14 cellular contexts compared by ENCODE assay signal in genomic region chr9:110028281-110029075, GRCh38.
DNase-seq lines count a peak whose midpoint lies in the region; ATAC-seq, FAIRE-seq and TF ChIP-seq lines count a peak whose summit lies in the region.
"Had no signal": no experiment of that assay in that cellular context is flagged by ENCODE, and none has a peak within 500 bp of the region (broad histone marks: within the 10 kb centered on the region; RNA-seq: fewer than 3 reads in every experiment).

No MANE protein-coding gene starts in this region.

- H3K4me3 ChIP-seq in choroid plexus epithelial cell (ENCODE audit: low read depth, low read length) = no peak overlapping the region
- no peak overlapping the region for H3K4me3 ChIP-seq in keratinocyte (ENCODE audit: control insufficient read depth in 2 of 3, extremely low read depth in 1 of 3, insufficient read depth in 2 of 3, low read depth in 1 of 3, low read length in 3 of 3)
- H3K4me3 ChIP-seq in smooth muscle cell = no peak overlapping the region
- H3K4me3 ChIP-seq: testis had no signal

- H4K20me1 ChIP-seq in keratinocyte (ENCODE audit: control insufficient read depth, extremely low read depth, insufficient read depth, low read length) (no peaks in the 10 kb centered on the region), smooth muscle cell (ENCODE audit: low read depth) (no peaks in the 10 kb centered on the region)

- H2AFZ ChIP-seq in keratinocyte (ENCODE audit: control insufficient read depth, low read length) (no peak overlapping the region), smooth muscle cell (ENCODE audit: low read depth) (no peak overlapping the region)

- ATAC-seq in GM18520 (IDR thresholded peaks at IDR 0.05; ENCODE audit: unreplicated experiment) (no peak), HG03108 (IDR thresholded peaks at IDR 0.05; ENCODE audit: unreplicated experiment) (no peak)
- ATAC-seq: HCT116 had no signal

- no peak overlapping the region for H3K9ac ChIP-seq in keratinocyte (ENCODE audit: control insufficient read depth, extremely low read depth, insufficient read depth, low read length)
- no peak overlapping the region for H3K9ac ChIP-seq in smooth muscle cell (ENCODE audit: low read depth)

- no peak for FAIRE-seq in keratinocyte (lab: Jason Lieb, UNC)

- no peaks in the 10 kb centered on the region for H3K36me3 ChIP-seq in keratinocyte (ENCODE audit: control insufficient read depth in 2 of 2, extremely low read depth in 1 of 2, insufficient read depth in 2 of 2, low read length in 2 of 2)
- no peaks in the 10 kb centered on the region for H3K36me3 ChIP-seq in smooth muscle cell (ENCODE audit: low read depth)

- H3K4me1 ChIP-seq in keratinocyte (ENCODE audit: control insufficient read depth, extremely low read depth, insufficient read depth, low read length) (peaks cover 39% of the 10 kb centered on the region), smooth muscle cell (ENCODE audit: low read depth) (peaks cover 35% of the 10 kb centered on the region)

- H3F3A ChIP-seq in smooth muscle cell (ENCODE audit: low read depth) = peaks cover 12% of the 10 kb centered on the region

- H3K79me2 ChIP-seq in keratinocyte (ENCODE audit: control insufficient read depth, insufficient read depth, low read length) (no peaks in the 10 kb centered on the region), smooth muscle cell (ENCODE audit: low read depth) (no peaks in the 10 kb centered on the region)

- TF ChIP-seq CTCF in choroid plexus epithelial cell (conservative IDR thresholded peaks at IDR 0.05; ENCODE audit: low read depth, low read length) = no peak
- no peak for TF ChIP-seq CTCF in keratinocyte (optimal IDR thresholded peaks at IDR 0.05 in 1 of 3, IDR thresholded peaks at IDR 0.05 in 1 of 3, conservative IDR thresholded peaks at IDR 0.05 in 1 of 3; ENCODE audit: extremely low read depth in 1 of 3, insufficient read depth in 2 of 3, low read length in 3 of 3)
- TF ChIP-seq CTCF in smooth muscle cell (IDR thresholded peaks at IDR 0.05; ENCODE audit: borderline replicate concordance, insufficient read depth, poor library complexity, severe bottlenecking) = no peak

- no peaks in the 10 kb centered on the region for H3K27me3 ChIP-seq in keratinocyte (ENCODE audit: control insufficient read depth, extremely low read depth, insufficient read depth, low read length)
- H3K27me3 ChIP-seq in smooth muscle cell (ENCODE audit: low read depth) = no peaks in the 10 kb centered on the region
- H3K27me3 ChIP-seq: testis had no signal

- H3K4me2 ChIP-seq in keratinocyte (ENCODE audit: control insufficient read depth, extremely low read depth, insufficient read depth, low read depth, low read length) = peak overlapping the region; percentile 30
- peak overlapping the region; percentile 34 for H3K4me2 ChIP-seq in smooth muscle cell

- H3K9me1 ChIP-seq in keratinocyte (ENCODE audit: control insufficient read depth, extremely low read depth, insufficient read depth, low read length) = no peaks in the 10 kb centered on the region

- 77% methylated on average over 8 of the region's 8 CpGs for WGBS in smooth muscle cell (ENCODE audit: low lambda C conversion rate)

- H3K27ac ChIP-seq in keratinocyte (ENCODE audit: control insufficient read depth, insufficient read depth, low read length) (peak overlapping the region; percentile 6), smooth muscle cell (ENCODE audit: low read depth) (peak overlapping the region; percentile 88)
- H3K27ac ChIP-seq: testis had no signal

- dilution Hi-C loops in keratinocyte (cut with MboI; ENCODE audit: extremely low pct_ligation_motif_present, low sequenced_read_pairs) = no loop called here

- DNase-seq in LHCN-M2 (ENCODE audit: low read depth) (peak; percentile 46), choroid plexus epithelial cell (ENCODE audit: low read depth) (peak; percentile 50), keratinocyte (ENCODE audit: low read depth, low spot score) (no peak), smooth muscle cell (lab: John Stamatoyannopoulos, UW; ENCODE audit: unreplicated experiment) (no peak), pons (ENCODE audit: low spot score) (no peak), GM03348 (ENCODE audit: low spot score) (no peak)
- DNase-seq: activated CD4-positive, alpha-beta T cell treated with anti-CD3 and anti-CD28 coated beads for 48 hours; activated naive CD8-positive, alpha-beta T cell treated with anti-CD3 and anti-CD28 coated beads for 36 hours; posterior cingulate gyrus; stimulated activated CD4-positive, alpha-beta T cell treated with anti-CD3 and anti-CD28 coated beads, Interleukin-15, amount 100 ng/mL, for 24 hours; testis had no signal

- H3K9me3 ChIP-seq in keratinocyte (ENCODE audit: control insufficient read depth, low read depth, low read length) (no peaks in the 10 kb centered on the region), smooth muscle cell (replicated peaks; ENCODE audit: low read depth) (no peaks in the 10 kb centered on the region)
- H3K9me3 ChIP-seq: testis had no signal

Comparison
In these comparisons a context has a peak if more than half of its experiments do, and no peak if none do; other contexts are left out.
1. DNase-seq: peak in LHCN-M2 (single experiment) and choroid plexus epithelial cell (single experiment); none in keratinocyte (single experiment), smooth muscle cell (single experiment), pons (single experiment) and GM03348 (single experiment).